Comparison of ENCODE assay signal across 14 cellular contexts in the genomic region with DNA sequence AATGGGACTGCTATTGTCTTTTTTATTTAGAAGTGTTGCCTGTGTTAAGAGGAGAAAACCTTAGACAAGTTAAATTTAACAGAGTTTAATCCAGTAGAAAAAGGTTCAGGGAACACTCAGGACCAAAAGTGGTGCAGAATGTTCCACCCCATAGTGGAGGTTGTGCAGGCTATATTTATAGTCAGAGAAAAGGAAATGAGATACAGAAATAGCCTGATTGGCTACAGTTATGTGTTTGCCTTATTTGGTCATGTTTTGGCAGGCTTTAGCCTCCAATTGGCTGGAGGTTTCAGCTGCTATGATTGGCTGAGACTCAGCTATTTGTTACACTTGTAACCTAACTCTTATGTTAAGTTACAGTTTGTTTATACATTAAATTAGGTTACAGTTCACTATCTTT. TPM values are rescaled to one million over a fixed set of nuclear protein-coding genes. Genes with fewer than 3 reads are reported as not detected.
DNase-seq lines count a peak whose midpoint lies in the region; FAIRE-seq and TF ChIP-seq lines count a peak whose summit lies in the region.
"Had no signal": no experiment of that assay in that cellular context is flagged by ENCODE, and none has a peak within 500 bp of the region (broad histone marks: within the 10 kb centered on the region; RNA-seq: fewer than 3 reads in every experiment).

No MANE protein-coding gene starts in this region.

- DNase-seq in activated naive CD4-positive, alpha-beta T cell treated with anti-CD3 and anti-CD28 coated beads, Interleukin-2, amount 10 ng/mL, durations not matched to agents 7 days and 5 days: no peak
- DNase-seq in NCI-H69 (lab: John Stamatoyannopoulos, UW): peak; percentile 1
- DNase-seq in endothelial cell of umbilical vein (ENCODE audit: low read depth, low spot score): peak; percentile 11
- no peak for DNase-seq in glomerular visceral epithelial cell (ENCODE audit: extremely low spot score)
- no peak for DNase-seq in NCI-H1436 treated with DMSO at 0.1 percent for 48 hours (lab: John Stamatoyannopoulos, UW)
- no peak for DNase-seq in NCI-H128 (lab: John Stamatoyannopoulos, UW; ENCODE audit: unreplicated experiment)
- DNase-seq: activated naive CD8-positive, alpha-beta T cell treated with anti-CD3 and anti-CD28 coated beads, Interleukin-2, amount 10 ng/mL, durations not matched to agents 7 days and 5 days; CD8-positive, alpha-beta memory T cell; NCI-H524 had no signal

- peaks cover 19% of the 10 kb centered on the region for H3K36me3 Mint-ChIP-seq in activated naive CD4-positive, alpha-beta T cell treated with anti-CD3 and anti-CD28 coated beads, Interleukin-2, amount 50 U/mL, for 24 hours
- H3K36me3 Mint-ChIP-seq in activated naive CD4-positive, alpha-beta T cell treated with anti-CD3 and anti-CD28 coated beads, Interleukin-2, amount 10 ng/mL, durations not matched to agents 7 days and 5 days: peaks cover 46% of the 10 kb centered on the region

- no peak for TF ChIP-seq POLR2A in endothelial cell of umbilical vein (IDR thresholded peaks at IDR 0.05; ENCODE audit: low read depth, low read length)

- no peaks in the 10 kb centered on the region for H3K27me3 Mint-ChIP-seq in activated naive CD4-positive, alpha-beta T cell treated with anti-CD3 and anti-CD28 coated beads, Interleukin-2, amount 50 U/mL, for 24 hours
- H3K27me3 Mint-ChIP-seq in activated naive CD4-positive, alpha-beta T cell treated with anti-CD3 and anti-CD28 coated beads, Interleukin-2, amount 10 ng/mL, durations not matched to agents 7 days and 5 days: no peaks in the 10 kb centered on the region
- H3K27me3 Mint-ChIP-seq: activated naive CD8-positive, alpha-beta T cell treated with anti-CD3 and anti-CD28 coated beads, Interleukin-2, amount 10 ng/mL, durations not matched to agents 7 days and 5 days; CD8-positive, alpha-beta memory T cell had no signal

- FAIRE-seq in endothelial cell of umbilical vein (lab: Jason Lieb, UNC): no peak

- H3K27ac ChIP-seq in endothelial cell of umbilical vein (ENCODE audit: insufficient read depth, low read depth, low read length) (no peak overlapping the region), stomach smooth muscle (ENCODE audit: low read length) (peak overlapping the region; percentile 46)
- H3K27ac ChIP-seq: suprapubic skin had no signal

- H3K4me3 ChIP-seq in endothelial cell of umbilical vein (replicated peaks in 1 of 3; ENCODE audit: insufficient read depth in 1 of 3, low read depth in 1 of 3, low read length in 3 of 3) (no peak overlapping the region), stomach smooth muscle (ENCODE audit: low read length in 2 of 2) (peak overlapping the region in 1 of 2 donors; percentile 8)
- H3K4me3 ChIP-seq: suprapubic skin had no signal

- no peak overlapping the region for H3K9ac ChIP-seq in endothelial cell of umbilical vein (replicated peaks; ENCODE audit: extremely low read depth, insufficient read depth, low read length)
- peak overlapping the region in 1 of 2 donors; percentile 7 for H3K9ac ChIP-seq in stomach smooth muscle (ENCODE audit: low read length in 2 of 2)

- H3K9me1 ChIP-seq in endothelial cell of umbilical vein (replicated peaks; ENCODE audit: control insufficient read depth, extremely low read depth, insufficient read depth, low read length): no peaks in the 10 kb centered on the region

- no TSS peak for BruUV-seq in endothelial cell of umbilical vein (replicated peaks; lab: Mats Ljungman, UMichigan)

- H3K4me2 ChIP-seq in endothelial cell of umbilical vein (ENCODE audit: insufficient read depth, low read length): no peak overlapping the region

- peaks cover 0 to 6% of the 10 kb centered on the region in 2 experiments for H3K36me3 ChIP-seq in endothelial cell of umbilical vein (ENCODE audit: control insufficient read depth in 2 of 2, extremely low read depth in 1 of 2, insufficient read depth in 2 of 2, low read length in 2 of 2)
- H3K36me3 ChIP-seq in stomach smooth muscle (ENCODE audit: control insufficient read depth in 2 of 2, insufficient read depth in 2 of 2, low read length in 2 of 2): peaks cover 0 to 2% of the 10 kb centered on the region in 2 donors

- intact Hi-C loops in endothelial cell of umbilical vein (cut with micrococcal nuclease): no loop called here

- H3K9me3 ChIP-seq in endothelial cell of umbilical vein (replicated peaks; ENCODE audit: control insufficient read depth, insufficient read depth, low read length): no peaks in the 10 kb centered on the region
- H3K9me3 ChIP-seq in stomach smooth muscle (ENCODE audit: control insufficient read depth in 2 of 2, low read length in 2 of 2): no peaks in the 10 kb centered on the region
- H3K9me3 ChIP-seq: suprapubic skin had no signal

- peaks cover 59% of the 10 kb centered on the region for H3K4me1 Mint-ChIP-seq in activated naive CD4-positive, alpha-beta T cell treated with anti-CD3 and anti-CD28 coated beads, Interleukin-2, amount 50 U/mL, for 24 hours
- peaks cover 33% of the 10 kb centered on the region for H3K4me1 Mint-ChIP-seq in activated naive CD4-positive, alpha-beta T cell treated with anti-CD3 and anti-CD28 coated beads, Interleukin-2, amount 10 ng/mL, durations not matched to agents 7 days and 5 days

- dilution Hi-C loops in endothelial cell of umbilical vein (cut with MboI; ENCODE audit: extremely low pct_ligation_motif_present, low sequenced_read_pairs): no loop called here

- no peaks in the 10 kb centered on the region for H4K20me1 ChIP-seq in endothelial cell of umbilical vein (replicated peaks; ENCODE audit: control insufficient read depth, extremely low read depth, insufficient read depth, low read length)

- no peaks in the 10 kb centered on the region for H3K79me2 ChIP-seq in endothelial cell of umbilical vein (ENCODE audit: control insufficient read depth, insufficient read depth, low read length)

- no peak for TF ChIP-seq CTCF in endothelial cell of umbilical vein (IDR thresholded peaks at IDR 0.05; ENCODE audit: extremely low read depth in 1 of 2, insufficient read depth in 1 of 2, low read depth in 1 of 2, low read length in 2 of 2)

- POLR2A ChIA-PET in endothelial cell of umbilical vein (lab: Charles Lee): no interaction called here

- peak overlapping the region; percentile 96 for H3K27ac Mint-ChIP-seq in activated naive CD4-positive, alpha-beta T cell treated with anti-CD3 and anti-CD28 coated beads, Interleukin-2, amount 50 U/mL, for 24 hours
- H3K27ac Mint-ChIP-seq in activated naive CD4-positive, alpha-beta T cell treated with anti-CD3 and anti-CD28 coated beads, Interleukin-2, amount 10 ng/mL, durations not matched to agents 7 days and 5 days: no peak overlapping the region
- H3K27ac Mint-ChIP-seq: activated naive CD8-positive, alpha-beta T cell treated with anti-CD3 and anti-CD28 coated beads, Interleukin-2, amount 10 ng/mL, durations not matched to agents 7 days and 5 days had no signal

- H3K4me3 Mint-ChIP-seq in activated naive CD4-positive, alpha-beta T cell treated with anti-CD3 and anti-CD28 coated beads, Interleukin-2, amount 50 U/mL, for 24 hours: no peak overlapping the region
- H3K4me3 Mint-ChIP-seq in activated naive CD4-positive, alpha-beta T cell treated with anti-CD3 and anti-CD28 coated beads, Interleukin-2, amount 10 ng/mL, durations not matched to agents 7 days and 5 days: no peak overlapping the region
- H3K4me3 Mint-ChIP-seq: activated naive CD8-positive, alpha-beta T cell treated with anti-CD3 and anti-CD28 coated beads, Interleukin-2, amount 10 ng/mL, durations not matched to agents 7 days and 5 days; CD8-positive, alpha-beta memory T cell had no signal

- H3K27me3 ChIP-seq in endothelial cell of umbilical vein (ENCODE audit: control insufficient read depth in 2 of 2, insufficient read depth in 2 of 2, low read length in 2 of 2): no peaks in the 10 kb centered on the region
- H3K27me3 ChIP-seq in stomach smooth muscle (ENCODE audit: control insufficient read depth in 1 of 2, insufficient read depth in 2 of 2, low read length in 2 of 2): no peaks in the 10 kb centered on the region
- H3K27me3 ChIP-seq: suprapubic skin had no signal

- peaks cover 5% of the 10 kb centered on the region for H3K9me3 Mint-ChIP-seq in activated naive CD4-positive, alpha-beta T cell treated with anti-CD3 and anti-CD28 coated beads, Interleukin-2, amount 50 U/mL, for 24 hours
- peaks cover 6% of the 10 kb centered on the region for H3K9me3 Mint-ChIP-seq in activated naive CD4-positive, alpha-beta T cell treated with anti-CD3 and anti-CD28 coated beads, Interleukin-2, amount 10 ng/mL, durations not matched to agents 7 days and 5 days
- H3K9me3 Mint-ChIP-seq: CD8-positive, alpha-beta memory T cell had no signal

- CTCF ChIA-PET in activated naive CD4-positive, alpha-beta T cell treated with anti-CD3 and anti-CD28 coated beads, Interleukin-2, amount 10 ng/mL, durations not matched to agents 7 days and 5 days (lab: Charles Lee): no interaction called here
- CTCF ChIA-PET in endothelial cell of umbilical vein (lab: Charles Lee): interaction anchor here (1.0 kb wide), 1 partner anchor 10 kb away, joined by 3 read pairs; no protein-coding TSS in a partner anchor

- H2AFZ ChIP-seq in endothelial cell of umbilical vein (ENCODE audit: low read depth, low read length): no peak overlapping the region

- H3K4me1 ChIP-seq in endothelial cell of umbilical vein (ENCODE audit: control insufficient read depth, extremely low read depth, insufficient read depth, low read length) (peaks cover 15% of the 10 kb centered on the region), stomach smooth muscle (ENCODE audit: control insufficient read depth, insufficient read depth, low read length) (peaks cover 26% of the 10 kb centered on the region)

RNA-seq across cellular contexts. Expression of a gene that starts 4.1 kb away (rescaled TPM):
- 19.8 and 21.3 TPM in 2 replicates for total RNA-seq in endothelial cell of umbilical vein
- 18.0 and 19.0 TPM in 2 replicates for polyA plus RNA-seq in endothelial cell of umbilical vein
- polyA plus RNA-seq in endothelial cell of umbilical vein (2011; cell fraction: cytosol; rRNA removed): 23.0 and 23.6 TPM in 2 replicates
- polyA plus RNA-seq in endothelial cell of umbilical vein (2011; cell fraction: nucleus; rRNA removed): 23.7 and 25.7 TPM in 2 replicates
- polyA plus RNA-seq in endothelial cell of umbilical vein (2012): 23.8 and 24.7 TPM in 2 replicates
- polyA minus RNA-seq in endothelial cell of umbilical vein: 24.3 and 26.9 TPM in 2 replicates
- 24.8 TPM for polyA minus RNA-seq in endothelial cell of umbilical vein (2011; cell fraction: cytosol; rRNA and poly(A)+ RNA removed)
- polyA minus RNA-seq in endothelial cell of umbilical vein (2011; cell fraction: nucleus; rRNA and poly(A)+ RNA removed): 12.2 and 13.2 TPM in 2 replicates

RNA-seq across cellular contexts. Expression of a gene that starts 48.9 kb away (rescaled TPM):
- not detected in 2 replicates for total RNA-seq in endothelial cell of umbilical vein
- polyA plus RNA-seq in endothelial cell of umbilical vein: not detected in 2 replicates
- not detected in 2 replicates for polyA plus RNA-seq in endothelial cell of umbilical vein (2011; cell fraction: cytosol; rRNA removed)
- polyA plus RNA-seq in endothelial cell of umbilical vein (2011; cell fraction: nucleus; rRNA removed): not detected in 2 replicates
- polyA plus RNA-seq in endothelial cell of umbilical vein (2012): not detected in 2 replicates
- polyA minus RNA-seq in endothelial cell of umbilical vein: not detected in 2 replicates
- not detected for polyA minus RNA-seq in endothelial cell of umbilical vein (2011; cell fraction: cytosol; rRNA and poly(A)+ RNA removed)
- not detected in 2 replicates for polyA minus RNA-seq in endothelial cell of umbilical vein (2011; cell fraction: nucleus; rRNA and poly(A)+ RNA removed)
- total RNA-seq: activated naive CD8-positive, alpha-beta T cell treated with anti-CD3 and anti-CD28 coated beads, Interleukin-2, amount 10 ng/mL, durations not matched to agents 7 days and 5 days; CD8-positive, alpha-beta memory T cell; mononuclear cell; suprapubic skin had no signal
- polyA plus RNA-seq: CD8-positive, alpha-beta memory T cell; esophagus had no signal

RNA-seq across cellular contexts. Expression of a gene that starts 53.0 kb away (rescaled TPM):
- total RNA-seq in endothelial cell of umbilical vein: 25.3 and 27.0 TPM in 2 replicates
- polyA plus RNA-seq in endothelial cell of umbilical vein: 18.4 and 18.6 TPM in 2 replicates
- polyA plus RNA-seq in endothelial cell of umbilical vein (2011; cell fraction: cytosol; rRNA removed): 27.1 and 29.7 TPM in 2 replicates
- polyA plus RNA-seq in endothelial cell of umbilical vein (2011; cell fraction: nucleus; rRNA removed): 17.3 and 19.4 TPM in 2 replicates
- polyA plus RNA-seq in endothelial cell of umbilical vein (2012): 23.9 and 28.3 TPM in 2 replicates
- polyA minus RNA-seq in endothelial cell of umbilical vein: 9.4 and 11.7 TPM in 2 replicates
- polyA minus RNA-seq in endothelial cell of umbilical vein (2011; cell fraction: cytosol; rRNA and poly(A)+ RNA removed): 9.5 TPM
- 24.3 and 26.5 TPM in 2 replicates for polyA minus RNA-seq in endothelial cell of umbilical vein (2011; cell fraction: nucleus; rRNA and poly(A)+ RNA removed)

RNA-seq across cellular contexts. Expression of a gene that starts 59.9 kb away (rescaled TPM):
- total RNA-seq in endothelial cell of umbilical vein: not detected in 2 replicates
- polyA plus RNA-seq in endothelial cell of umbilical vein: not detected in 2 replicates
- not detected in 2 replicates for polyA plus RNA-seq in endothelial cell of umbilical vein (2011; cell fraction: cytosol; rRNA removed)
- polyA plus RNA-seq in endothelial cell of umbilical vein (2011; cell fraction: nucleus; rRNA removed): not detected in 2 replicates
- not detected in 2 replicates for polyA plus RNA-seq in endothelial cell of umbilical vein (2012)
- polyA minus RNA-seq in endothelial cell of umbilical vein: not detected in 2 replicates
- polyA minus RNA-seq in endothelial cell of umbilical vein (2011; cell fraction: cytosol; rRNA and poly(A)+ RNA removed): not detected
- not detected in 2 replicates for polyA minus RNA-seq in endothelial cell of umbilical vein (2011; cell fraction: nucleus; rRNA and poly(A)+ RNA removed)
- total RNA-seq: CD8-positive, alpha-beta memory T cell had no signal
- polyA plus RNA-seq: CD8-positive, alpha-beta memory T cell had no signal

Comparison
In these comparisons a context has a peak if more than half of its experiments do, and no peak if none do; other contexts are left out.
1. DNase-seq: peak in NCI-H69 (single experiment) and endothelial cell of umbilical vein (single experiment); none in activated naive CD4-positive, alpha-beta T cell treated with anti-CD3 and anti-CD28 coated beads, Interleukin-2, amount 10 ng/mL, durations not matched to agents 7 days and 5 days (single experiment), glomerular visceral epithelial cell (single experiment), NCI-H1436 treated with DMSO at 0.1 percent for 48 hours (single experiment) and NCI-H128 (single experiment).